In genomic region chr7:44022069-44022468, GRCh38 we compare ENCODE assay signal across 16 cellular contexts. TPM values are rescaled to one million over a fixed set of nuclear protein-coding genes. Genes with fewer than 3 reads are reported as not detected.
"Had no signal": no experiment of that assay in that cellular context is flagged by ENCODE, and none has a peak within 500 bp of the region (broad histone marks: within the 10 kb centered on the region; RNA-seq: fewer than 3 reads in every experiment).

No MANE protein-coding gene starts in this region.

RNA-seq across cellular contexts. Expression of gene SPDYE1, which starts 24.4 kb away (rescaled TPM):
- total RNA-seq: chondrocyte, colonic mucosa, dermis microvascular lymphatic vessel endothelial cell, esophagus mucosa, esophagus squamous epithelium, gastrocnemius medialis, glomerular endothelial cell, kidney epithelial cell, left cardiac atrium, left lung, left ventricle myocardium superior, myocyte had no signal
- polyA plus RNA-seq: heart right ventricle, keratinocyte, lung, mammary epithelial cell had no signal

RNA-seq across cellular contexts. Expression of gene PGAM2, which starts 43.3 kb away (rescaled TPM):
- total RNA-seq: dermis microvascular lymphatic vessel endothelial cell, glomerular endothelial cell, kidney epithelial cell, mammary epithelial cell had no signal
- polyA plus RNA-seq: keratinocyte, mammary epithelial cell had no signal
